8 cellular contexts compared by ENCODE assay signal in genomic region chr5:138032572-138033274, GRCh38. TPM values are rescaled to one million over a fixed set of nuclear protein-coding genes. Genes with fewer than 3 reads are reported as not detected.
DNase-seq lines count a peak whose midpoint lies in the region; ATAC-seq, FAIRE-seq and TF ChIP-seq lines count a peak whose summit lies in the region.

FAM13B (minus strand) TSS chr5:138033079; CDS start chr5:138019111, 13,968 bp downstream.

- 0 out of 2 replicates have a peak, but pooled peaks have one; percentile 18 for TF ChIP-seq CTCF in HepG2 (CRISPR knock-in tag; IDR thresholded peaks at IDR 0.05)

- intact Hi-C loops in HepG2 (cut with micrococcal nuclease; ENCODE audit: unreplicated experiment), result no loop called here

- whole genome bisulfite sequencing in HepG2 (ENCODE audit: low lambda C conversion rate), result 0% methylated on average over 16 of the region's 76 CpGs

- H3K27ac Mint-ChIP-seq in activated CD4-positive, alpha-beta T cell treated with anti-CD3 and anti-CD28 coated beads, Interleukin-2, amount 10 ng/mL, durations not matched to agents 7 days and 5 days, result peak within 1 kb of the TSS; percentile 99

- CTCF ChIA-PET in activated CD4-positive, alpha-beta T cell treated with anti-CD3 and anti-CD28 coated beads, Interleukin-2, amount 10 ng/mL, durations not matched to agents 7 days and 5 days (lab: Charles Lee), result interaction anchor here (0.5 to 4.4 kb wide), 7 partner anchors 9 to 137 kb away, joined by 3 to 28 read pairs (median 4); no protein-coding TSS in a partner anchor
- CTCF ChIA-PET in HepG2 (lab: Yijun Ruan, JAX; ENCODE audit: low intra/inter-chr PET ratio, low total read pairs), result no interaction called here

- peaks cover 55% of the 10 kb centered on the region for H3K4me1 ChIP-seq in HepG2 (ENCODE audit: insufficient read depth, low read length)

- H4K20me1 ChIP-seq in HepG2 (ENCODE audit: insufficient read depth, low read length), result peaks cover 34% of the 10 kb centered on the region

- H3K4me3 ChIP-seq in HepG2 (replicated peaks in 1 of 3; ENCODE audit: insufficient read depth in 1 of 3, low read depth in 2 of 3, low read length in 3 of 3), result peak within 1 kb of the TSS; percentile 87 to 99 (median 97)

- POLR2A ChIA-PET in activated CD4-positive, alpha-beta T cell treated with anti-CD3 and anti-CD28 coated beads, Interleukin-2, amount 10 ng/mL, durations not matched to agents 7 days and 5 days (lab: Charles Lee), result no interaction called here
- POLR2A ChIA-PET in HepG2 (lab: Yijun Ruan, JAX), result interaction anchor here (0.6 to 1.7 kb wide), 3 partner anchors 14 to 281 kb away, joined by 3 to 7 read pairs (median 4); partner anchors contain the start of gene HNRNPA0

- no TSS peak for BruUV-seq in HepG2 (replicated peaks; lab: Mats Ljungman, UMichigan)

- no peak within 1 kb of the TSS for H2AFZ ChIP-seq in HepG2 (ENCODE audit: low read length)

- DNase-seq in AG20443 (ENCODE audit: low spot score) (peak; percentile 96), NCI-H524 (lab: John Stamatoyannopoulos, UW) (peak; percentile 55 to 74), cortex of kidney (lab: John Stamatoyannopoulos, UW) (peak; percentile 25), HepG2 (ENCODE audit: low spot score) (peak; percentile 46)
- peak; percentile 82 for DNase-seq in activated CD4-positive, alpha-beta T cell treated with anti-CD3 and anti-CD28 coated beads, Interleukin-2, amount 10 ng/mL, durations not matched to agents 7 days and 5 days
- DNase-seq in stimulated activated CD4-positive, alpha-beta T cell treated with anti-CD3 and anti-CD28 coated beads, Interleukin-4, amount 100 ng/mL, for 4 hours, result peak; percentile 68 to 79

- TF ChIP-seq EP300 in HepG2 (IDR thresholded peaks at IDR 0.05; ENCODE audit: low read depth in 2 of 2, low read length in 2 of 2) (no peak), HepG2 (CRISPR knock-in tag; IDR thresholded peaks at IDR 0.05; ENCODE audit: borderline replicate concordance) (no peak)

- peaks cover 52% of the 10 kb centered on the region for H3K4me1 Mint-ChIP-seq in activated CD4-positive, alpha-beta T cell treated with anti-CD3 and anti-CD28 coated beads, Interleukin-2, amount 10 ng/mL, durations not matched to agents 7 days and 5 days

- peaks cover 0 to 2% of the 10 kb centered on the region in 2 experiments; a peak in 1 of 5 replicates for H3K36me3 ChIP-seq in HepG2 (replicated peaks in 1 of 2; ENCODE audit: control insufficient read depth in 1 of 2, insufficient read depth in 2 of 2, low read length in 2 of 2)

- peak within 1 kb of the TSS; percentile 99 for H3K9ac ChIP-seq in HepG2 (ENCODE audit: insufficient read depth, low read depth, low read length)

- in situ Hi-C loops in HepG2 (cut with HindIII; ENCODE audit: extremely low pct_ligation_motif_present, low pct_unique_long_range_greater_than_20kb), result loop anchor here (5.0 kb wide), 1 partner anchor 35 kb away; no protein-coding TSS in a partner anchor

- TF ChIP-seq RAD21 in HepG2 (CRISPR knock-in tag; IDR thresholded peaks at IDR 0.05), result no peak; the same call in 1 of the 2 replicates

- no peaks in the 10 kb centered on the region for H3K9me3 ChIP-seq in HepG2 (ENCODE audit: low read length)

- H3K9me3 Mint-ChIP-seq in activated CD4-positive, alpha-beta T cell treated with anti-CD3 and anti-CD28 coated beads, Interleukin-2, amount 10 ng/mL, durations not matched to agents 7 days and 5 days, result no peaks in the 10 kb centered on the region

- TF ChIP-seq POLR2A in HepG2 (IDR thresholded peaks at IDR 0.05; ENCODE audit: insufficient read depth in 1 of 2, low read depth in 2 of 2, low read length in 2 of 2), result peak; percentile 70 to 89

- peak; percentile 57 for ATAC-seq in GM19025 (IDR thresholded peaks at IDR 0.05; ENCODE audit: low read depth, unreplicated experiment)
- ATAC-seq in HG03342 (IDR thresholded peaks at IDR 0.05; ENCODE audit: unreplicated experiment), result peak; percentile 62
- peak; percentile 83 for ATAC-seq in HepG2

- peaks cover 28% of the 10 kb centered on the region for H3K36me3 Mint-ChIP-seq in activated CD4-positive, alpha-beta T cell treated with anti-CD3 and anti-CD28 coated beads, Interleukin-2, amount 10 ng/mL, durations not matched to agents 7 days and 5 days (ENCODE audit: low read depth)

- H3K27me3 ChIP-seq in HepG2 (ENCODE audit: control insufficient read depth in 1 of 2, insufficient read depth in 2 of 2, low read length in 2 of 2), result no peaks in the 10 kb centered on the region; a peak in 1 of 5 replicates

- peak within 1 kb of the TSS; percentile 97 for H3K4me3 Mint-ChIP-seq in activated CD4-positive, alpha-beta T cell treated with anti-CD3 and anti-CD28 coated beads, Interleukin-2, amount 10 ng/mL, durations not matched to agents 7 days and 5 days

- H3K79me2 ChIP-seq in HepG2 (ENCODE audit: insufficient read depth, low read length), result peaks cover 48% of the 10 kb centered on the region

- no peak for FAIRE-seq in HepG2 (lab: Jason Lieb, UNC)

- H3K4me2 ChIP-seq in HepG2 (ENCODE audit: low read depth, low read length), result peak within 1 kb of the TSS; percentile 79

- no peaks in the 10 kb centered on the region for H3K27me3 Mint-ChIP-seq in activated CD4-positive, alpha-beta T cell treated with anti-CD3 and anti-CD28 coated beads, Interleukin-2, amount 10 ng/mL, durations not matched to agents 7 days and 5 days

- H3K27ac ChIP-seq in HepG2 (ENCODE audit: extremely low read length, insufficient read depth, low read length), result peak within 1 kb of the TSS; percentile 99

TF ChIP-seq in HepG2, 621 proteins besides CTCF, POLR2A, EP300 and RAD21 (continues in another document):
- peak; percentile 26; the same call in 1 of the 2 replicates for TF ChIP-seq SPEN (CRISPR knock-in tag; IDR thresholded peaks at IDR 0.05; ENCODE audit: low read depth)
- TF ChIP-seq RXRA (CRISPR knock-in tag; IDR thresholded peaks at IDR 0.05), result 0 out of 2 replicates have a peak, but pooled peaks have one; percentile 29
- 0 out of 2 replicates have a peak, but pooled peaks have one; percentile 31 for TF ChIP-seq GLI4 (CRISPR knock-in tag; IDR thresholded peaks at IDR 0.05; ENCODE audit: borderline replicate concordance)
- TF ChIP-seq RELA (CRISPR knock-in tag; IDR thresholded peaks at IDR 0.05), result no peak
- TF ChIP-seq ZBTB49 (CRISPR knock-in tag; IDR thresholded peaks at IDR 0.05; ENCODE audit: borderline replicate concordance), result no peak
- peak; percentile 14; the same call in 1 of the 2 replicates for TF ChIP-seq ZNF414 (CRISPR knock-in tag; IDR thresholded peaks at IDR 0.05)
- TF ChIP-seq TEAD3 (CRISPR knock-in tag; optimal IDR thresholded peaks at IDR 0.05; ENCODE audit: borderline replicate concordance), result peak; percentile 64
- no peak for TF ChIP-seq ADNP (CRISPR knock-in tag; IDR thresholded peaks at IDR 0.05)
- TF ChIP-seq ARNTL (CRISPR knock-in tag; IDR thresholded peaks at IDR 0.05), result 0 out of 2 replicates have a peak, but pooled peaks have one; percentile 53
- TF ChIP-seq TCF12 (IDR thresholded peaks at IDR 0.05), result no peak
- peak; percentile 40; the same call in 1 of the 2 replicates for TF ChIP-seq TCF12 (CRISPR knock-in tag; IDR thresholded peaks at IDR 0.05)

RNA-seq across cellular contexts. Expression of gene FAM13B, which starts in this region (rescaled TPM):
- total RNA-seq in activated CD4-positive, alpha-beta T cell treated with anti-CD3 and anti-CD28 coated beads, Interleukin-2, amount 10 ng/mL, durations not matched to agents 7 days and 5 days, result 10 to 100 TPM; 31.3 to 35.2 TPM
- 11.5 and 11.8 TPM in 2 replicates for total RNA-seq in HepG2 (2016; rRNA removed; fragmentation: Illumina TruSeq; extraction: Trizol)
- total RNA-seq in HepG2 (2016; cell fraction: cytosol; rRNA removed; fragmentation: Illumina TruSeq; extraction: Trizol; ENCODE audit: low read depth), result 23.7 and 24.4 TPM in 2 replicates
- total RNA-seq in HepG2 (2016; cell fraction: insoluble cytoplasmic fraction; rRNA removed; fragmentation: Illumina TruSeq; extraction: Trizol), result 11.5 and 12.4 TPM in 2 replicates
- total RNA-seq in HepG2 (2016; cell fraction: membrane; rRNA removed; fragmentation: Illumina TruSeq; extraction: Trizol), result 17.3 and 17.9 TPM in 2 replicates
- 28.3 TPM in 2 replicates for total RNA-seq in HepG2 (2016; cell fraction: nucleus; rRNA removed; fragmentation: Illumina TruSeq; extraction: Trizol)
- polyA plus RNA-seq in HepG2 (2011; rRNA removed), result 6.9 and 7.5 TPM in 2 replicates
- 2.3 and 3.7 TPM in 2 replicates for polyA plus RNA-seq in HepG2 (2011; cell fraction: cytosol; rRNA removed)
- 9.0 and 13.3 TPM in 2 replicates for polyA plus RNA-seq in HepG2 (2011; cell fraction: nucleus; rRNA removed)
- 5.8 and 7.5 TPM in 2 replicates for polyA plus RNA-seq in HepG2 (2012)
- 0.97 and 1.1 TPM in 2 replicates for polyA plus RNA-seq in HepG2 (2016; cell fraction: cytosol; fragmentation: Illumina TruSeq; extraction: Trizol; ENCODE audit: low read depth)
- 9.6 and 11.3 TPM in 2 replicates for polyA plus RNA-seq in HepG2 (2016; cell fraction: insoluble cytoplasmic fraction; fragmentation: Illumina TruSeq; extraction: Trizol; ENCODE audit: low read depth)
- polyA plus RNA-seq in HepG2 (2016; cell fraction: membrane; fragmentation: Illumina TruSeq; extraction: Trizol; ENCODE audit: low read depth), result 1.9 and 2.2 TPM in 2 replicates
- polyA plus RNA-seq in HepG2 (2016; cell fraction: nucleus; fragmentation: Illumina TruSeq; extraction: Trizol; ENCODE audit: insufficient read depth, low read depth), result 23.2 and 24.7 TPM in 2 replicates
- 5.9 and 11.7 TPM in 2 replicates for polyA minus RNA-seq in HepG2 (2011; rRNA and poly(A)+ RNA removed; ENCODE audit: low replicate concordance)
- polyA minus RNA-seq in HepG2 (2011; cell fraction: cytosol; rRNA and poly(A)+ RNA removed), result 5.5 and 6.4 TPM in 2 replicates
- 67.8 and 69.9 TPM in 2 replicates for polyA minus RNA-seq in HepG2 (2011; cell fraction: nucleus; rRNA and poly(A)+ RNA removed)

Comparison
In these comparisons a context has a peak if more than half of its experiments do, and no peak if none do; other contexts are left out.
1. Peak in every context shown above with its lines: DNase-seq, ATAC-seq, H3K4me3 ChIP-seq and H3K27ac ChIP-seq.
2. DNase-seq: peak in every context shown above with its lines; median percentile 96 in AG20443; 82 in activated CD4-positive, alpha-beta T cell treated with anti-CD3 and anti-CD28 coated beads, Interleukin-2, amount 10 ng/mL, durations not matched to agents 7 days and 5 days; 74 in stimulated activated CD4-positive, alpha-beta T cell treated with anti-CD3 and anti-CD28 coated beads, Interleukin-4, amount 100 ng/mL, for 4 hours; 64 in NCI-H524; 46 in HepG2; 25 in cortex of kidney.